Comparison of ENCODE assay signal across 13 cellular contexts in the genomic region with DNA sequence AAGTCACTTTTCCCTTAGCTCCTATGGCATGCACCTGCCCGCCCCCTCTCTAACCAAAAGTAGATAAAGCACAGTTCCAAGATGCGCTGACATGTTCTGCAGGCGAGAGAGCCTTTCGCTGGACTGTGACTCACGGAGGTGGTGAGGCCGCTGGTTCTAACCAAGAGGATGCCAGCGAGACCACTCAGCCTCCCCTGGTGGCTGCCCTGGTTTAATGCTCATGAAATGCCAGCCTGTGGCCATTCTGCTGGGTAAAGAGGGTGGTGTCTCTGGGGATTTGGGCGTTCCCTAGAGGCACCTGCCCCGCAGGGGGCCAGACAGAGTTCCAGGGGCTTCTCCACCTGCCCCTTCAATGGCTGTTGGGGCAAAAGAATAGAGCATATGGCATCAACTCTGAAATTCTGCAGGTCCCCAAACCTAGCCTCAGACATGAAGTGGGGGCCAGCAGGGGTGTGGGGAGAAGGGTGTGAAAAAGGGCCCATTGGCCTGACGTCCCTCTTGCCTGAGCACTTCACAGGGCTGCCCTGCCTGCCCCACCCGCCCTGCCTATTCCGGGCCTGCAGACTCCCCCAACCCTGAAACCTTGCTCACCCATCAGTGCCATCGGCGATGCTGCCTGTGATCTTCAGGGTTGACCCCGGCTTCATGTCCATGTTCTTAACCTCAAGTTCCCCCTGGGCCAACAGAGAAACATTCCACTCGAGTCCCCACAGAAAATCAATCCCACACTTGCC. TPM values are rescaled to one million over a fixed set of nuclear protein-coding genes. Genes with fewer than 3 reads are reported as not detected.
DNase-seq lines count a peak whose midpoint lies in the region; ATAC-seq and TF ChIP-seq lines count a peak whose summit lies in the region.
"Had no signal": no experiment of that assay in that cellular context is flagged by ENCODE, and none has a peak within 500 bp of the region (broad histone marks: within the 10 kb centered on the region; RNA-seq: fewer than 3 reads in every experiment).

No MANE protein-coding gene starts in this region.

- H4K20me1 ChIP-seq in PC-3 (ENCODE audit: low read length): 0 out of 2 replicates have a peak, but pooled peaks cover 4% of the 10 kb centered on the region

- no peak overlapping the region for H3K4me3 Mint-ChIP-seq in central memory CD8-positive, alpha-beta T cell
- no peak overlapping the region for H3K4me3 Mint-ChIP-seq in osteocyte (ENCODE audit: unreplicated experiment)

- CTCF ChIA-PET in PC-3 (lab: Charles Lee): interaction anchor here (1.5 kb wide), 1 partner anchor 21 kb away, joined by 3 read pairs; no protein-coding TSS in a partner anchor

- POLR2A ChIA-PET in PC-3 (lab: Charles Lee; ENCODE audit: unreplicated experiment): no interaction called here

- no peak overlapping the region for H3K4me2 ChIP-seq in PC-3 (ENCODE audit: low read length)

- no peak for DNase-seq in GM06990 (ENCODE audit: extremely low read depth, insufficient read length)
- DNase-seq in PC-3: peak; percentile 49
- no peak for DNase-seq in central memory CD8-positive, alpha-beta T cell (ENCODE audit: low spot score in 2 of 2)
- DNase-seq in osteocyte (ENCODE audit: extremely low spot score, unreplicated experiment): no peak
- DNase-seq in BE2C: no peak
- DNase-seq in putamen (ENCODE audit: low spot score): no peak
- no peak for DNase-seq in GM10266 (ENCODE audit: extremely low spot score)
- DNase-seq: amniotic stem cell, gastrocnemius medialis, Kasumi-1, NCI-H69 had no signal

- no peaks in the 10 kb centered on the region for H3K9me3 ChIP-seq in PC-3 (ENCODE audit: low read length)
- H3K9me3 ChIP-seq in BE2C: no peaks in the 10 kb centered on the region
- H3K9me3 ChIP-seq: gastrocnemius medialis, prostate gland had no signal

- H3K27ac Mint-ChIP-seq in central memory CD8-positive, alpha-beta T cell (ENCODE audit: low read depth): peak overlapping the region; percentile 41
- no peak overlapping the region for H3K27ac Mint-ChIP-seq in osteocyte (ENCODE audit: unreplicated experiment)

- no peaks in the 10 kb centered on the region for H3K9me2 ChIP-seq in PC-3 (replicated peaks; ENCODE audit: low read length)

- peaks cover 8% of the 10 kb centered on the region for H3K27me3 Mint-ChIP-seq in central memory CD8-positive, alpha-beta T cell
- H3K27me3 Mint-ChIP-seq in osteocyte (ENCODE audit: unreplicated experiment): no peaks in the 10 kb centered on the region

- no peak overlapping the region for H3K27ac ChIP-seq in PC-3 (ENCODE audit: low read length)
- H3K27ac ChIP-seq: gastrocnemius medialis, prostate gland had no signal

- no TSS peak for BruUV-seq in PC-3 (replicated peaks; lab: Mats Ljungman, UMichigan)

- H3K27me3 ChIP-seq in GM06990 (replicated peaks; ENCODE audit: control insufficient read depth, insufficient read depth, low read length) (no peaks in the 10 kb centered on the region; the same call in none of the 2 replicates), PC-3 (ENCODE audit: low read length) (no peaks in the 10 kb centered on the region), BE2C (no peaks in the 10 kb centered on the region)

- H3K36me3 Mint-ChIP-seq in central memory CD8-positive, alpha-beta T cell (ENCODE audit: insufficient read depth): peaks cover 4% of the 10 kb centered on the region
- peaks cover 20% of the 10 kb centered on the region for H3K36me3 Mint-ChIP-seq in osteocyte (ENCODE audit: unreplicated experiment)

- TF ChIP-seq CTCF in GM06990 (IDR thresholded peaks at IDR 0.05; ENCODE audit: insufficient read depth, low read length, poor library complexity, severe bottlenecking) (peak; percentile 12), PC-3 (conservative IDR thresholded peaks at IDR 0.05; ENCODE audit: low read depth, low read length) (peak; percentile 41), osteocyte (IDR thresholded peaks at IDR 0.05) (peak; percentile 24), BE2C (IDR thresholded peaks at IDR 0.05; ENCODE audit: low read depth, low read length) (no peak), GM10266 (IDR thresholded peaks at IDR 0.05; ENCODE audit: control insufficient read depth, insufficient read depth, low read depth, missing control alignments) (no peak)

- H3K4me3 ChIP-seq in GM06990 (replicated peaks; ENCODE audit: low read depth, low read length) (no peak overlapping the region), PC-3 (ENCODE audit: low read length) (no peak overlapping the region), BE2C (ENCODE audit: low read depth, low read length) (no peak overlapping the region)
- H3K4me3 ChIP-seq: gastrocnemius medialis, prostate gland had no signal

- no peaks in the 10 kb centered on the region for H3K9me3 Mint-ChIP-seq in central memory CD8-positive, alpha-beta T cell
- no peaks in the 10 kb centered on the region for H3K9me3 Mint-ChIP-seq in osteocyte (ENCODE audit: unreplicated experiment)

- no peaks in the 10 kb centered on the region for H3K36me3 ChIP-seq in GM06990 (ENCODE audit: control insufficient read depth, insufficient read depth, low read length)
- H3K36me3 ChIP-seq in PC-3 (ENCODE audit: low read depth, low read length): peaks cover 5% of the 10 kb centered on the region
- H3K36me3 ChIP-seq in BE2C: no peaks in the 10 kb centered on the region
- H3K36me3 ChIP-seq: gastrocnemius medialis, prostate gland had no signal

- H3K4me1 ChIP-seq in PC-3 (ENCODE audit: insufficient read depth, low read length) (peaks cover 21% of the 10 kb centered on the region), BE2C (no peaks in the 10 kb centered on the region; the same call in 1 of the 2 replicates)

- no peaks in the 10 kb centered on the region for H3F3A ChIP-seq in PC-3 (ENCODE audit: low read length, unreplicated experiment)

- intact Hi-C loops in PC-3 (cut with micrococcal nuclease): no loop called here

- peaks cover 4% of the 10 kb centered on the region; the same call in 1 of the 2 replicates for H3K79me2 ChIP-seq in PC-3 (ENCODE audit: low read length)

- ATAC-seq in PC-3 (peak; percentile 31; the same call in 1 of the 2 replicates), GM18520 (IDR thresholded peaks at IDR 0.05; ENCODE audit: unreplicated experiment) (no peak)
- no peak for ATAC-seq in central memory CD8-positive, alpha-beta T cell (replicated peaks; ENCODE audit: extremely low read depth, poor library complexity, severe bottlenecking)
- ATAC-seq: gastrocnemius medialis had no signal

- H3K9ac ChIP-seq in PC-3 (ENCODE audit: low read length): no peak overlapping the region

- no peak overlapping the region for H2AFZ ChIP-seq in PC-3 (ENCODE audit: low read length)

- peaks cover 12% of the 10 kb centered on the region for H3K4me1 Mint-ChIP-seq in central memory CD8-positive, alpha-beta T cell
- peaks cover 32% of the 10 kb centered on the region for H3K4me1 Mint-ChIP-seq in osteocyte (ENCODE audit: unreplicated experiment)

RNA-seq across cellular contexts. Expression of gene LGALS2, which starts 8.5 kb away (rescaled TPM):
- total RNA-seq in PC-3 (2014; rRNA removed) (not detected in 2 replicates), osteocyte (not detected in 2 replicates)
- not detected for polyA plus RNA-seq in BE2C (2012; ENCODE audit: insufficient read depth, insufficient read length, low read depth)
- total RNA-seq: gastrocnemius medialis, prostate gland had no signal

RNA-seq across cellular contexts. Expression of gene CDC42EP1, which starts 11.1 kb away (rescaled TPM):
- total RNA-seq in PC-3 (2014; rRNA removed) (43.9 and 47.4 TPM in 2 replicates), osteocyte (282 and 283 TPM in 2 replicates)
- 2.3 TPM for polyA plus RNA-seq in BE2C (2012; ENCODE audit: insufficient read depth, insufficient read length, low read depth)

RNA-seq across cellular contexts. Expression of gene GGA1, which starts 37.2 kb away (rescaled TPM):
- total RNA-seq in PC-3 (2014; rRNA removed): 49.1 and 55.7 TPM in 2 replicates
- 50.0 and 56.1 TPM in 2 replicates for total RNA-seq in osteocyte
- 131 TPM for polyA plus RNA-seq in BE2C (2012; ENCODE audit: insufficient read depth, insufficient read length, low read depth)

RNA-seq across cellular contexts. Expression of gene CARD10, which starts 52.2 kb away (rescaled TPM):
- total RNA-seq in PC-3 (2014; rRNA removed) (20.7 and 26.3 TPM in 2 replicates), osteocyte (29.2 and 31.5 TPM in 2 replicates)
- polyA plus RNA-seq in BE2C (2012; ENCODE audit: insufficient read depth, insufficient read length, low read depth): 5.1 TPM

Comparison
In these comparisons a context has a peak if more than half of its experiments do, and no peak if none do; other contexts are left out.
1. CTCF ChIP-seq: peak in GM06990 (single experiment), PC-3 (single experiment) and osteocyte (single experiment); none in BE2C (single experiment) and GM10266 (single experiment).